Comparison of ENCODE assay signal across 8 cellular contexts in genomic region chr12:11500222-11500860, GRCh38.
DNase-seq lines count a peak whose midpoint lies in the region; ATAC-seq and TF ChIP-seq lines count a peak whose summit lies in the region.

No MANE protein-coding gene starts in this region.

- H3K27ac ChIP-seq in thoracic aorta, result no peak overlapping the region

- TF ChIP-seq CTCF in glutamatergic neuron (IDR thresholded peaks at IDR 0.05; ENCODE audit: partially characterized antibody, unreplicated experiment) (no peak), osteocyte (IDR thresholded peaks at IDR 0.05) (no peak), thoracic aorta (IDR thresholded peaks at IDR 0.05) (no peak)

- H3K27me3 Mint-ChIP-seq in glutamatergic neuron (ENCODE audit: unreplicated experiment), result peaks cover 16% of the 10 kb centered on the region
- peaks cover 39% of the 10 kb centered on the region for H3K27me3 Mint-ChIP-seq in osteocyte (ENCODE audit: unreplicated experiment)

- peak; percentile 84 for DNase-seq in CD1c-positive myeloid dendritic cell (ENCODE audit: extremely low spot score)
- peak; percentile 69 for DNase-seq in SK-MEL-5 (ENCODE audit: low read depth, low spot score)
- DNase-seq in activated naive CD4-positive, alpha-beta T cell treated with anti-CD3 and anti-CD28 coated beads, Interleukin-2, amount 50 U/mL, for 16 hours, result peak; percentile 71
- DNase-seq in glutamatergic neuron, result peak; percentile 64
- DNase-seq in osteocyte (ENCODE audit: extremely low spot score, unreplicated experiment), result peak; percentile 96
- DNase-seq in thoracic aorta (ENCODE audit: low spot score), result peak; percentile 32

- H3K36me3 ChIP-seq in thoracic aorta, result no peaks in the 10 kb centered on the region

- H3K4me1 Mint-ChIP-seq in glutamatergic neuron (ENCODE audit: low read depth, unreplicated experiment) (peaks cover 1% of the 10 kb centered on the region), osteocyte (ENCODE audit: unreplicated experiment) (peaks cover 6% of the 10 kb centered on the region)

- H3K4me1 ChIP-seq in thoracic aorta (ENCODE audit: control insufficient read depth in 1 of 2, low read depth in 2 of 2), result peaks cover 0 to 10% of the 10 kb centered on the region in 2 donors

- H3K9me3 Mint-ChIP-seq in glutamatergic neuron (ENCODE audit: unreplicated experiment) (peaks cover 7% of the 10 kb centered on the region), osteocyte (ENCODE audit: unreplicated experiment) (peaks cover 9% of the 10 kb centered on the region)

- in situ Hi-C loops in SK-MEL-5 (cut with HindIII; ENCODE audit: low pct_unique_long_range_greater_than_20kb, low sequenced_read_pairs), result no loop called here

- ATAC-seq in HG02981 (IDR thresholded peaks at IDR 0.05; ENCODE audit: unreplicated experiment) (peak; percentile 46), thoracic aorta (ENCODE audit: insufficient number of reproducible peaks, low FRiP score, low read depth) (peak; percentile 78), GM21447 (IDR thresholded peaks at IDR 0.05; ENCODE audit: unreplicated experiment) (no peak)

- H3K36me3 Mint-ChIP-seq in glutamatergic neuron (ENCODE audit: unreplicated experiment) (peaks cover 8% of the 10 kb centered on the region), osteocyte (ENCODE audit: unreplicated experiment) (no peaks in the 10 kb centered on the region)

- H3K4me3 Mint-ChIP-seq in glutamatergic neuron (ENCODE audit: unreplicated experiment) (peak overlapping the region; percentile 85), osteocyte (ENCODE audit: unreplicated experiment) (no peak overlapping the region)

- H3K9me3 ChIP-seq in thoracic aorta, result no peaks in the 10 kb centered on the region

- H3K27ac Mint-ChIP-seq in glutamatergic neuron (ENCODE audit: unreplicated experiment) (no peak overlapping the region), osteocyte (ENCODE audit: unreplicated experiment) (no peak overlapping the region)

- no peak overlapping the region for H3K4me3 ChIP-seq in thoracic aorta

- H3K27me3 ChIP-seq in thoracic aorta (replicated peaks; ENCODE audit: insufficient read depth), result no peaks in the 10 kb centered on the region

Comparison
In these comparisons a context has a peak if more than half of its experiments do, and no peak if none do; other contexts are left out.
1. DNase-seq: peak in every context shown above with its lines; median percentile 96 in osteocyte; 84 in CD1c-positive myeloid dendritic cell; 71 in activated naive CD4-positive, alpha-beta T cell treated with anti-CD3 and anti-CD28 coated beads, Interleukin-2, amount 50 U/mL, for 16 hours; 69 in SK-MEL-5; 64 in glutamatergic neuron; 32 in thoracic aorta.